ENCODE assay signal across 14 cellular contexts in the genomic region with DNA sequence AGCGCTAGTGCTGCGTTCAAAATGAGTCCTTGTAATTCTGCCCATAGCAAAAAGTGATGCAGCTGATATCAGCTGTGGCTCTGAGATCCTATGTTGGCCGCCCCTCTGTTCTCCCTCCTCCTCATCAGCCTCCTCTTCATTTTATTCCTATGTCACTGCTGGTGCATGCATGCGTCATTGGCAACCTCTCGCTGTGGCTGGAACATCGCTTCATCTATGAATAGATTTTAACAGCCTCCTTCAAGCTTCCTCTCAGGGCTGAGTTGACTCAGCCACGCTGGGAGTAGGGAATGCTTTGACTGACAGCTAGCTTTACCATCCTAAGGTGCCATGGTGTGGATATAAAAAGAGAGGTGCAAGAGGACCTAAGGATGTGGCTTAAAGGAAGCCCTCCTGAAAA.
DNase-seq lines count a peak whose midpoint lies in the region; ATAC-seq, FAIRE-seq and TF ChIP-seq lines count a peak whose summit lies in the region.
"Had no signal": no experiment of that assay in that cellular context is flagged by ENCODE, and none has a peak within 500 bp of the region (broad histone marks: within the 10 kb centered on the region; RNA-seq: fewer than 3 reads in every experiment).

No MANE protein-coding gene starts in this region.

- H3K9me3 ChIP-seq in astrocyte (ENCODE audit: insufficient read depth, low read depth, low read length) = no peaks in the 10 kb centered on the region
- H3K9me3 ChIP-seq: prostate gland, suprapubic skin had no signal

- H3K79me2 ChIP-seq in astrocyte (ENCODE audit: insufficient read depth, low read length) = no peaks in the 10 kb centered on the region

- peak overlapping the region; percentile 15 for H3K27ac Mint-ChIP-seq in astrocyte (ENCODE audit: unreplicated experiment)
- H3K27ac Mint-ChIP-seq: activated T-helper 17 cell treated with anti-CD3 and anti-CD28 coated beads, Interleukin-2, amount 50 U/mL, for 72 hours had no signal

- peak; percentile 87 for FAIRE-seq in astrocyte (lab: Jason Lieb, UNC)

- H4K20me1 ChIP-seq in astrocyte (ENCODE audit: insufficient read depth, low read length) = no peaks in the 10 kb centered on the region

- H3K27ac ChIP-seq in astrocyte (ENCODE audit: low read depth, low read length) = peak overlapping the region; percentile 62
- H3K27ac ChIP-seq: prostate gland, suprapubic skin had no signal

- H3K36me3 Mint-ChIP-seq in astrocyte (ENCODE audit: low read depth, unreplicated experiment) = no peaks in the 10 kb centered on the region

- H2AFZ ChIP-seq in astrocyte (ENCODE audit: low read depth, low read length) = peak overlapping the region; percentile 39

- H3K27me3 Mint-ChIP-seq in astrocyte (ENCODE audit: low read depth, unreplicated experiment) = no peaks in the 10 kb centered on the region
- H3K27me3 Mint-ChIP-seq: activated T-helper 17 cell treated with anti-CD3 and anti-CD28 coated beads, Interleukin-2, amount 50 U/mL, for 72 hours had no signal

- H3K4me1 ChIP-seq in astrocyte (ENCODE audit: insufficient read depth, low read length) = peaks cover 16% of the 10 kb centered on the region
- H3K4me1 ChIP-seq: prostate gland had no signal

- H3K9ac ChIP-seq in astrocyte (ENCODE audit: low read length) = peak overlapping the region; percentile 36

- H3K4me2 ChIP-seq in astrocyte (ENCODE audit: low read length) = peak overlapping the region; percentile 50

- no peak overlapping the region for H3K4me3 ChIP-seq in astrocyte (ENCODE audit: insufficient read depth, low read depth, low read length)
- H3K4me3 ChIP-seq: lung, prostate gland, suprapubic skin had no signal

- H3K9me3 Mint-ChIP-seq in astrocyte (ENCODE audit: unreplicated experiment) = no peaks in the 10 kb centered on the region
- H3K9me3 Mint-ChIP-seq: activated T-helper 17 cell treated with anti-CD3 and anti-CD28 coated beads, Interleukin-2, amount 50 U/mL, for 72 hours had no signal

- TF ChIP-seq CTCF in astrocyte (IDR thresholded peaks at IDR 0.05; ENCODE audit: insufficient read depth, low read depth, low read length) (no peak), GM10248 (IDR thresholded peaks at IDR 0.05; ENCODE audit: control extremely low read depth, extremely low read depth, low read depth, missing control alignments) (no peak)

- CTCF ChIA-PET in GM10248 (lab: Yijun Ruan, JAX) = interaction anchor here (1.6 kb wide), 1 partner anchor 18 kb away, joined by 5 read pairs; no protein-coding TSS in a partner anchor

- DNase-seq in NCI-H82 (lab: John Stamatoyannopoulos, UW) (peak; percentile 32), NCI-H82 treated with DMSO at 0.1 percent for 48 hours (lab: John Stamatoyannopoulos, UW; ENCODE audit: unreplicated experiment) (no peak), astrocyte (ENCODE audit: low read depth) (peak; percentile 87), iris pigment epithelial cell (ENCODE audit: low read depth) (peak; percentile 3), superior temporal gyrus (ENCODE audit: extremely low spot score) (peak; percentile 69), GM10248 (ENCODE audit: extremely low spot score) (no peak), Kasumi-1 (lab: John Stamatoyannopoulos, UW) (no peak)
- DNase-seq: ACHN, NCI-H1092 treated with DMSO at 0.1 percent for 48 hours had no signal

- no peak for ATAC-seq in HG03565 (IDR thresholded peaks at IDR 0.05; ENCODE audit: unreplicated experiment)
- ATAC-seq: activated T-helper 17 cell treated with anti-CD3 and anti-CD28 coated beads, Interleukin-2, amount 50 U/mL, for 72 hours had no signal

- POLR2A ChIA-PET in GM10248 (lab: Yijun Ruan, JAX) = no interaction called here

- H3K4me3 Mint-ChIP-seq in astrocyte (ENCODE audit: unreplicated experiment) = no peak overlapping the region
- H3K4me3 Mint-ChIP-seq: activated T-helper 17 cell treated with anti-CD3 and anti-CD28 coated beads, Interleukin-2, amount 50 U/mL, for 72 hours had no signal

- no peaks in the 10 kb centered on the region for H3K36me3 ChIP-seq in astrocyte (ENCODE audit: insufficient read depth, low read length)
- H3K36me3 ChIP-seq: prostate gland, suprapubic skin had no signal

- no peaks in the 10 kb centered on the region for H3K27me3 ChIP-seq in astrocyte (ENCODE audit: insufficient read depth, low read length)
- H3K27me3 ChIP-seq: suprapubic skin had no signal

- H3K4me1 Mint-ChIP-seq in astrocyte (ENCODE audit: low read depth, unreplicated experiment) = peaks cover 20% of the 10 kb centered on the region
- H3K4me1 Mint-ChIP-seq: activated T-helper 17 cell treated with anti-CD3 and anti-CD28 coated beads, Interleukin-2, amount 50 U/mL, for 72 hours had no signal

Comparison
In these comparisons a context has a peak if more than half of its experiments do, and no peak if none do; other contexts are left out.
1. DNase-seq: peak in NCI-H82 (single experiment), astrocyte (single experiment), iris pigment epithelial cell (single experiment) and superior temporal gyrus (single experiment); none in NCI-H82 treated with DMSO at 0.1 percent for 48 hours (single experiment), GM10248 (single experiment) and Kasumi-1 (0 of 2).